Comparison of ENCODE assay signal across 6 cellular contexts in the genomic region with DNA sequence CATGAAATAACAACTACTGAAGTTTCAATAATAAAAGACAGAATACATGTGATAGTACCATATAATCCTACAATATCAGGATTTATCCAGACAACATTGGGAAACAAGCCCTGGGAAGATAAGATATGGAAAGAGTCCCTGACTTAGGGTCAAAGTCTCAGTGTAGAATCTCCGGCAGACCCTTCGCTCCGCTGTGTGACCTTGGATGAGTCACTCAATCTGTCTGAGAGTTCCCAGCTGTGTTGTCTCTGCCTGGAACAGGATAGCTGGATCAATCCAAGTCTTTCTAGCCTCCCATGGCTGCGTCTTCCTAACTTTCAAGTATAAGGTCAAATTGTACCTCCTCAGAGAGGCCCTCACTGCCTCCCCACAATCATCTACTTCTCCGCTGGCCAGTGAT.
"Had no signal": no experiment of that assay in that cellular context is flagged by ENCODE, and none has a peak within 500 bp of the region (broad histone marks: within the 10 kb centered on the region; RNA-seq: fewer than 3 reads in every experiment).

No MANE protein-coding gene starts in this region.

- H3K4me3 ChIP-seq: GM23338 had no signal

- FAIRE-seq: H1, H54, HTR-8/SVneo had no signal

- H3K4me2 ChIP-seq: GM23338 had no signal

- DNase-seq: H9, HCEC 1CT had no signal

- H2AFZ ChIP-seq: GM23338 had no signal

- ATAC-seq: GM23338 had no signal
